20 cellular contexts compared by ENCODE assay signal in the genomic region with DNA sequence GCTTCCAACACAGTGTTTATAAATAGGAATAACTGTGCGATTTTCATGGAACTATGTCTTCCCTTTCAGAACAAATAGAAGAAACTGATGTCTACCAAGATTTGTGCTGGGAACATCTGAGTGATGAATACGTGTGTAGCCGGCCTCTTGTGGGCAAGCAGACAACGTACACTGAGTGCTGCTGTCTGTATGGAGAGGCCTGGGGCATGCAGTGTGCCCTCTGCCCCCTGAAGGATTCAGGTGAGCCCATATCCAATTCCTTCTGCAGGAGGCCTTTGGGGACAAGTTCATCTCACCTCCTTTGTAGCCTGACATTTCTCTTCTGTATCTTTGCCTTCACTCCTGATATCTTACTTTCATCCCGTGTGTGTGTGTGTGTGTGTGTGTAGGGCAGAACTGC.
"Had no signal": no experiment of that assay in that cellular context is flagged by ENCODE, and none has a peak within 500 bp of the region (broad histone marks: within the 10 kb centered on the region; RNA-seq: fewer than 3 reads in every experiment).

No MANE protein-coding gene starts in this region.

- H3K27me3 ChIP-seq: breast epithelium, heart left ventricle, neural progenitor cell, stomach, testis, upper lobe of right lung had no signal

- DNase-seq: activated B cell treated with CpG ODN at 0.5 μM for 24 hours; activated CD4-positive, alpha-beta T cell treated with anti-CD3 and anti-CD28 coated beads, Interleukin-2, amount 10 ng/mL, durations not matched to agents 7 days and 5 days; activated CD8-positive, alpha-beta T cell treated with anti-CD3 and anti-CD28 coated beads, Interleukin-2, amount 10 ng/mL, durations not matched to agents 7 days and 5 days; activated naive CD4-positive, alpha-beta T cell treated with anti-CD3 and anti-CD28 coated beads, Interleukin-2, amount 10 ng/mL, durations not matched to agents 7 days and 5 days; activated naive CD8-positive, alpha-beta T cell treated with anti-CD3 and anti-CD28 coated beads, Interleukin-2, amount 50 U/mL, for 24 hours; activated T-cell treated with anti-CD3 and anti-CD28 coated beads, Interleukin-2, amount 50 U/mL, for 24 hours; endodermal cell; heart left ventricle; naive B cell; psoas muscle; stimulated activated CD4-positive, alpha-beta T cell treated with anti-CD3 and anti-CD28 coated beads, Interleukin-4, amount 100 ng/mL, for 24 hours; stomach; T-cell; testis; upper lobe of right lung had no signal

- FAIRE-seq: frontal cortex had no signal

- H3K4me1 ChIP-seq: breast epithelium, psoas muscle, testis, upper lobe of right lung had no signal

- H3K9me3 ChIP-seq: breast epithelium, heart left ventricle, psoas muscle, stomach, testis, upper lobe of right lung had no signal

- H2AFZ ChIP-seq: neural progenitor cell had no signal

- H3K27ac ChIP-seq: breast epithelium, neural progenitor cell, psoas muscle, testis, upper lobe of right lung had no signal

- H3K4me3 ChIP-seq: breast epithelium, heart left ventricle, neural progenitor cell, psoas muscle, stomach, testis, upper lobe of right lung had no signal

- ATAC-seq: activated CD8-positive, alpha-beta T cell treated with anti-CD3 and anti-CD28 coated beads, Interleukin-2, amount 10 ng/mL, durations not matched to agents 7 days and 5 days; activated naive CD8-positive, alpha-beta T cell treated with anti-CD3 and anti-CD28 coated beads, Interleukin-2, amount 50 U/mL, for 24 hours; sciatic nerve; stimulated activated effector memory CD8-positive, alpha-beta T cell treated with anti-CD3 and anti-CD28 coated beads, Interleukin-12 subunit alpha, Interleukin-12 subunit beta, amount 100 ng/mL, for 72 hours; T-cell; upper lobe of right lung had no signal

- H3K4me2 ChIP-seq: neural progenitor cell had no signal

- H3K36me3 ChIP-seq: breast epithelium, neural progenitor cell, upper lobe of right lung had no signal

- H3K9ac ChIP-seq: neural progenitor cell had no signal
